ENCODE assay signal across 1 cellular context in the genomic region with DNA sequence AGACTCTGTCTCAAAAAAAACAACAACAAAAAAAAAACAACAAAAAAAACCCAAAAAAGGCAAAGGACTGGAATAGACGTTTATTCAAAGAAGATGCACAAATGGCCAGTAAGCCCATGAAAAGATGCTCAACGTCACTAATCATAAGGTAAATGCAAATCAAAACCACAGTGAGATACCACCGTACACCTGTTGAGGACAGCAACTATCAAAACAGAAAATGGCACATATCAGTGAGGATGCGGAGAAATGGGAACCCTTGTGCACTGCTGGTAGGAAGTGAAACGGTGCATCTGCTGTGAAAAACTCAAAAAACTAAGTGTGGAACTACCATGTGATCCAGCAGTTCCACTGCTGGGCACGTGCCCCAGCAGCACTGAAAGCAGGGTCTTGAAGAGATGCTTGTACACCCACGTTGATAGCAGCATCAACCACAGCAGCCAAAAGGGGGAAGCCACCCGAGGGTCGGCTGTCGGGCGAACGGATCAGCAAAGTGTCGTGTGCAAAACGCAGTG.
TF ChIP-seq lines count a peak whose summit lies in the region.

No MANE protein-coding gene starts in this region.

TF ChIP-seq in GM12878, 131 proteins besides CTCF, POLR2A, EP300 and RAD21 (continued from another document):
- TF ChIP-seq TCF3 (IDR thresholded peaks at IDR 0.05; ENCODE audit: borderline replicate concordance, insufficient read depth, low read depth, low read length), result peak; percentile 87; the same call in 1 of the 2 replicates
- TF ChIP-seq GATAD2B (conservative IDR thresholded peaks at IDR 0.05; ENCODE audit: low read depth), result peak; percentile 68
- TF ChIP-seq CREB1 (IDR thresholded peaks at IDR 0.05; ENCODE audit: low read depth), result 0 out of 2 replicates have a peak, but pooled peaks have one; percentile 27
- TF ChIP-seq SMAD1 (IDR thresholded peaks at IDR 0.05; ENCODE audit: low read depth, partially characterized antibody), result peak; percentile 70
- TF ChIP-seq SRF (IDR thresholded peaks at IDR 0.05; ENCODE audit: low read depth in 2 of 2, low read length in 2 of 2), result peak in 1 of 2 experiments; percentile 57; a peak in 1 of 4 replicates
- TF ChIP-seq MTA2 (IDR thresholded peaks at IDR 0.05; ENCODE audit: low read depth), result peak; percentile 89
- peak; percentile 76; the same call in 1 of the 2 replicates for TF ChIP-seq SPI1 (IDR thresholded peaks at IDR 0.05; ENCODE audit: borderline replicate concordance, insufficient read depth, low read depth, low read length)
- 0 out of 2 replicates have a peak, but pooled peaks have one; percentile 28 for TF ChIP-seq ZNF384 (IDR thresholded peaks at IDR 0.05; ENCODE audit: borderline replicate concordance, low read depth, low read length)
- TF ChIP-seq NR2F1 (conservative IDR thresholded peaks at IDR 0.05), result peak; percentile 47
- 0 out of 2 replicates have a peak, but pooled peaks have one; percentile 47 for TF ChIP-seq FOXK2 (IDR thresholded peaks at IDR 0.05)
- TF ChIP-seq CBX5 (IDR thresholded peaks at IDR 0.05; ENCODE audit: low read depth), result 0 out of 2 replicates have a peak, but pooled peaks have one; percentile 16
- TF ChIP-seq NBN (IDR thresholded peaks at IDR 0.05), result peak; percentile 99
- TF ChIP-seq DPF2 (IDR thresholded peaks at IDR 0.05), result peak; percentile 77; the same call in 1 of the 2 replicates
- 0 out of 2 replicates have a peak, but pooled peaks have one; percentile 36 for TF ChIP-seq CBFB (IDR thresholded peaks at IDR 0.05; ENCODE audit: low read depth)
- TF ChIP-seq, protein P1, sequence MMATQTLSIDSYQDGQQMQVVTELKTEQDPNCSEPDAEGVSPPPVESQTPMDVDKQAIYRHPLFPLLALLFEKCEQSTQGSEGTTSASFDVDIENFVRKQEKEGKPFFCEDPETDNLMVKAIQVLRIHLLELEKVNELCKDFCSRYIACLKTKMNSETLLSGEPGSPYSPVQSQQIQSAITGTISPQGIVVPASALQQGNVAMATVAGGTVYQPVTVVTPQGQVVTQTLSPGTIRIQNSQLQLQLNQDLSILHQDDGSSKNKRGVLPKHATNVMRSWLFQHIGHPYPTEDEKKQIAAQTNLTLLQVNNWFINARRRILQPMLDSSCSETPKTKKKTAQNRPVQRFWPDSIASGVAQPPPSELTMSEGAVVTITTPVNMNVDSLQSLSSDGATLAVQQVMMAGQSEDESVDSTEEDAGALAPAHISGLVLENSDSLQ (IDR thresholded peaks at IDR 0.05), result peak; percentile 51
- TF ChIP-seq, protein P2, sequence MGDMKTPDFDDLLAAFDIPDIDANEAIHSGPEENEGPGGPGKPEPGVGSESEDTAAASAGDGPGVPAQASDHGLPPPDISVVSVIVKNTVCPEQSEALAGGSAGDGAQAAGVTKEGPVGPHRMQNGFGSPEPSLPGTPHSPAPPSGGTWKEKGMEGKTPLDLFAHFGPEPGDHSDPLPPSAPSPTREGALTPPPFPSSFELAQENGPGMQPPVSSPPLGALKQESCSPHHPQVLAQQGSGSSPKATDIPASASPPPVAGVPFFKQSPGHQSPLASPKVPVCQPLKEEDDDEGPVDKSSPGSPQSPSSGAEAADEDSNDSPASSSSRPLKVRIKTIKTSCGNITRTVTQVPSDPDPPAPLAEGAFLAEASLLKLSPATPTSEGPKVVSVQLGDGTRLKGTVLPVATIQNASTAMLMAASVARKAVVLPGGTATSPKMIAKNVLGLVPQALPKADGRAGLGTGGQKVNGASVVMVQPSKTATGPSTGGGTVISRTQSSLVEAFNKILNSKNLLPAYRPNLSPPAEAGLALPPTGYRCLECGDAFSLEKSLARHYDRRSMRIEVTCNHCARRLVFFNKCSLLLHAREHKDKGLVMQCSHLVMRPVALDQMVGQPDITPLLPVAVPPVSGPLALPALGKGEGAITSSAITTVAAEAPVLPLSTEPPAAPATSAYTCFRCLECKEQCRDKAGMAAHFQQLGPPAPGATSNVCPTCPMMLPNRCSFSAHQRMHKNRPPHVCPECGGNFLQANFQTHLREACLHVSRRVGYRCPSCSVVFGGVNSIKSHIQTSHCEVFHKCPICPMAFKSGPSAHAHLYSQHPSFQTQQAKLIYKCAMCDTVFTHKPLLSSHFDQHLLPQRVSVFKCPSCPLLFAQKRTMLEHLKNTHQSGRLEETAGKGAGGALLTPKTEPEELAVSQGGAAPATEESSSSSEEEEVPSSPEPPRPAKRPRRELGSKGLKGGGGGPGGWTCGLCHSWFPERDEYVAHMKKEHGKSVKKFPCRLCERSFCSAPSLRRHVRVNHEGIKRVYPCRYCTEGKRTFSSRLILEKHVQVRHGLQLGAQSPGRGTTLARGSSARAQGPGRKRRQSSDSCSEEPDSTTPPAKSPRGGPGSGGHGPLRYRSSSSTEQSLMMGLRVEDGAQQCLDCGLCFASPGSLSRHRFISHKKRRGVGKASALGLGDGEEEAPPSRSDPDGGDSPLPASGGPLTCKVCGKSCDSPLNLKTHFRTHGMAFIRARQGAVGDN (IDR thresholded peaks at IDR 0.05), result peak; percentile 97
- peak; percentile 89 to 91 for TF ChIP-seq IKZF2 (IDR thresholded peaks at IDR 0.05)
- TF ChIP-seq RAD51 (IDR thresholded peaks at IDR 0.05), result peak; percentile 98
- peak; percentile 34; the same call in 1 of the 2 replicates for TF ChIP-seq ZNF217 (IDR thresholded peaks at IDR 0.05)
- TF ChIP-seq CREM (IDR thresholded peaks at IDR 0.05; ENCODE audit: low read depth), result peak; percentile 47
- peak; percentile 85 for TF ChIP-seq RUNX3 (IDR thresholded peaks at IDR 0.05; ENCODE audit: low read length)
- peak; percentile 89 for TF ChIP-seq ATF7 (IDR thresholded peaks at IDR 0.05; ENCODE audit: low read depth)
- TF ChIP-seq KLF5 (IDR thresholded peaks at IDR 0.05; ENCODE audit: partially characterized antibody), result peak; percentile 91
- peak; percentile 70 to 99 for TF ChIP-seq BHLHE40 (IDR thresholded peaks at IDR 0.05; ENCODE audit: borderline replicate concordance in 1 of 2, low read depth in 2 of 2, low read length in 1 of 2)
